Comparison of ENCODE assay signal across 1 cellular context in the genomic region with DNA sequence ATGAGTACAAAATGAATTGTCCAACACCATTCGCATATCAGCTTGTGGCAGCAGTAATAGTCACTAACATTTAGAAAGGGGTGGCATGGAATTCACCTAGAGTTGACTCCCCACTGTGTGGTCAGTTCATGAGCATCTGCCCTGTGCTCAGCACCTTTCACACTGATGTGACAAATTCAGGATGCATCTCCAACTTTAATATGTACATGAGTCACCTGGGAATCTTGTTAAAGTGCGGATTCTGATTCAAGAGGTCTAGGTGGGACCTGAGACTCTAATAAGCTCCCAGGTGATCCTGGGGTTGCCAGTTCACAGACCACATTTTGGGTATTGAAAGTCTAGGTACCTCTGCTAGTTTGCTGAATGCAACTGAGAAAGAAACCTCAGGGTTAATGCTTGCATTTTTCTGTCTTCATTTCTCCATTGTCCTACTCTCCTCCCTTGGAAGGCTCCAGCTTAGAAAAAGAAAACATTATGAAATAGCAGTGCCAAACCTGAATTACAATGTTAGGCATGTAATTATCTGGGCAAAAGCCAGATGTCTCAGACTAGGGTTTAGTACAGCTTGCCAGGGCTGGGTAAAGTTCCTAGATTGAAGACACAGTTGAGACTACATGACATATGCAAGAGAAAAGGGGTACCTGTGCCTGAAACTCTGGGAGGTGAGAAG.
TF ChIP-seq lines count a peak whose summit lies in the region.

No MANE protein-coding gene starts in this region.

TF ChIP-seq in GM23338, 12 proteins besides CTCF, POLR2A, EP300 and RAD21 (continued from another document):
- TF ChIP-seq EZH2phosphoT487 (IDR thresholded peaks at IDR 0.05; ENCODE audit: unreplicated experiment) (no peak), NANOG (IDR thresholded peaks at IDR 0.05; ENCODE audit: borderline replicate concordance) (no peak), CREB1 (CRISPR knock-in tag; IDR thresholded peaks at IDR 0.05; ENCODE audit: low read depth) (no peak), ZNF331 (CRISPR knock-in tag; IDR thresholded peaks at IDR 0.05; ENCODE audit: low read depth) (no peak), EZH2 (IDR thresholded peaks at IDR 0.05; ENCODE audit: low read depth, unreplicated experiment) (no peak)
- TF ChIP-seq, protein P1, sequence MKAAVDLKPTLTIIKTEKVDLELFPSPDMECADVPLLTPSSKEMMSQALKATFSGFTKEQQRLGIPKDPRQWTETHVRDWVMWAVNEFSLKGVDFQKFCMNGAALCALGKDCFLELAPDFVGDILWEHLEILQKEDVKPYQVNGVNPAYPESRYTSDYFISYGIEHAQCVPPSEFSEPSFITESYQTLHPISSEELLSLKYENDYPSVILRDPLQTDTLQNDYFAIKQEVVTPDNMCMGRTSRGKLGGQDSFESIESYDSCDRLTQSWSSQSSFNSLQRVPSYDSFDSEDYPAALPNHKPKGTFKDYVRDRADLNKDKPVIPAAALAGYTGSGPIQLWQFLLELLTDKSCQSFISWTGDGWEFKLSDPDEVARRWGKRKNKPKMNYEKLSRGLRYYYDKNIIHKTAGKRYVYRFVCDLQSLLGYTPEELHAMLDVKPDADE (IDR thresholded peaks at IDR 0.05), result no peak
- TF ChIP-seq, protein P2, sequence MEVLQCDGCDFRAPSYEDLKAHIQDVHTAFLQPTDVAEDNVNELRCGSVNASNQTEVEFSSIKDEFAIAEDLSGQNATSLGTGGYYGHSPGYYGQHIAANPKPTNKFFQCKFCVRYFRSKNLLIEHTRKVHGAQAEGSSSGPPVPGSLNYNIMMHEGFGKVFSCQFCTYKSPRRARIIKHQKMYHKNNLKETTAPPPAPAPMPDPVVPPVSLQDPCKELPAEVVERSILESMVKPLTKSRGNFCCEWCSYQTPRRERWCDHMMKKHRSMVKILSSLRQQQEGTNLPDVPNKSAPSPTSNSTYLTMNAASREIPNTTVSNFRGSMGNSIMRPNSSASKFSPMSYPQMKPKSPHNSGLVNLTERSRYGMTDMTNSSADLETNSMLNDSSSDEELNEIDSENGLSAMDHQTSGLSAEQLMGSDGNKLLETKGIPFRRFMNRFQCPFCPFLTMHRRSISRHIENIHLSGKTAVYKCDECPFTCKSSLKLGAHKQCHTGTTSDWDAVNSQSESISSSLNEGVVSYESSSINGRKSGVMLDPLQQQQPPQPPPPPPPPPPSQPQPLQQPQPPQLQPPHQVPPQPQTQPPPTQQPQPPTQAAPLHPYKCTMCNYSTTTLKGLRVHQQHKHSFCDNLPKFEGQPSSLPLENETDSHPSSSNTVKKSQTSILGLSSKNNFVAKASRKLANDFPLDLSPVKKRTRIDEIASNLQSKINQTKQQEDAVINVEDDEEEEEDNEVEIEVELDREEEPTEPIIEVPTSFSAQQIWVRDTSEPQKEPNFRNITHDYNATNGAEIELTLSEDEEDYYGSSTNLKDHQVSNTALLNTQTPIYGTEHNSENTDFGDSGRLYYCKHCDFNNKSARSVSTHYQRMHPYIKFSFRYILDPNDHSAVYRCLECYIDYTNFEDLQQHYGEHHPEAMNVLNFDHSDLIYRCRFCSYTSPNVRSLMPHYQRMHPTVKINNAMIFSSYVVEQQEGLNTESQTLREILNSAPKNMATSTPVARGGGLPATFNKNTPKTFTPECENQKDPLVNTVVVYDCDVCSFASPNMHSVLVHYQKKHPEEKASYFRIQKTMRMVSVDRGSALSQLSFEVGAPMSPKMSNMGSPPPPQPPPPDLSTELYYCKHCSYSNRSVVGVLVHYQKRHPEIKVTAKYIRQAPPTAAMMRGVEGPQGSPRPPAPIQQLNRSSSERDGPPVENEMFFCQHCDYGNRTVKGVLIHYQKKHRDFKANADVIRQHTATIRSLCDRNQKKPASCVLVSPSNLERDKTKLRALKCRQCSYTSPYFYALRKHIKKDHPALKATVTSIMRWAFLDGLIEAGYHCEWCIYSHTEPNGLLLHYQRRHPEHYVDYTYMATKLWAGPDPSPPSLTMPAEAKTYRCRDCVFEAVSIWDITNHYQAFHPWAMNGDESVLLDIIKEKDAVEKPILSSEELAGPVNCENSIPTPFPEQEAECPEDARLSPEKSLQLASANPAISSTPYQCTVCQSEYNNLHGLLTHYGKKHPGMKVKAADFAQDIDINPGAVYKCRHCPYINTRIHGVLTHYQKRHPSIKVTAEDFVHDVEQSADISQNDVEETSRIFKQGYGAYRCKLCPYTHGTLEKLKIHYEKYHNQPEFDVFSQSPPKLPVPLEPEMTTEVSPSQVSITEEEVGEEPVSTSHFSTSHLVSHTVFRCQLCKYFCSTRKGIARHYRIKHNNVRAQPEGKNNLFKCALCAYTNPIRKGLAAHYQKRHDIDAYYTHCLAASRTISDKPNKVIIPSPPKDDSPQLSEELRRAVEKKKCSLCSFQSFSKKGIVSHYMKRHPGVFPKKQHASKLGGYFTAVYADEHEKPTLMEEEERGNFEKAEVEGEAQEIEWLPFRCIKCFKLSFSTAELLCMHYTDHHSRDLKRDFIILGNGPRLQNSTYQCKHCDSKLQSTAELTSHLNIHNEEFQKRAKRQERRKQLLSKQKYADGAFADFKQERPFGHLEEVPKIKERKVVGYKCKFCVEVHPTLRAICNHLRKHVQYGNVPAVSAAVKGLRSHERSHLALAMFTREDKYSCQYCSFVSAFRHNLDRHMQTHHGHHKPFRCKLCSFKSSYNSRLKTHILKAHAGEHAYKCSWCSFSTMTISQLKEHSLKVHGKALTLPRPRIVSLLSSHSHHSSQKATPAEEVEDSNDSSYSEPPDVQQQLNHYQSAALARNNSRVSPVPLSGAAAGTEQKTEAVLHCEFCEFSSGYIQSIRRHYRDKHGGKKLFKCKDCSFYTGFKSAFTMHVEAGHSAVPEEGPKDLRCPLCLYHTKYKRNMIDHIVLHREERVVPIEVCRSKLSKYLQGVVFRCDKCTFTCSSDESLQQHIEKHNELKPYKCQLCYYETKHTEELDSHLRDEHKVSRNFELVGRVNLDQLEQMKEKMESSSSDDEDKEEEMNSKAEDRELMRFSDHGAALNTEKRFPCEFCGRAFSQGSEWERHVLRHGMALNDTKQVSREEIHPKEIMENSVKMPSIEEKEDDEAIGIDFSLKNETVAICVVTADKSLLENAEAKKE (CRISPR knock-in tag; IDR thresholded peaks at IDR 0.05), result no peak
